Comparison of ENCODE assay signal across 8 cellular contexts in the genomic region with DNA sequence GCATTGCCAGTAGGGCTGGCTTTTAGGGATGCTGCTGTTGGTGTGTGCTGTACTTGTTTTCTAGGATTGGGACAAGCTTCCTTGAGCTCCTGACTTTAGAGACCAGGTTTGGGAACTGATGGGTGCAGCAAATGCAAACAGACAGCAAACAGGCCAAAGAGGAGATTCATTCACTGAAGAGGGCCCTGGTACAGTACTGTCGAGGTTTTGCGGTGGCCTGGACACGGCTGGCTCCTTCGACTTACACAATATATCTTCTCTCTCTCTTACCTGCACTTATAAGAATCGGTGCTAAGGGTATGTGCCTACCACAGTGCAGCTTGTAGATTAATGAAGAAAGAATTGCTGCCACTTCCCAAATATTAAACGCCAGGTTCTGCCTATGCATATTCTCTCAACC.
DNase-seq lines count a peak whose midpoint lies in the region; ATAC-seq and TF ChIP-seq lines count a peak whose summit lies in the region.

No MANE protein-coding gene starts in this region.

- no peak for TF ChIP-seq CTCF in GM12865 (IDR thresholded peaks at IDR 0.05; ENCODE audit: insufficient read depth, low read depth, low read length, missing control alignments)
- TF ChIP-seq CTCF in WERI-Rb-1 (IDR thresholded peaks at IDR 0.05; ENCODE audit: low read depth, low read length) = no peak
- no peak for TF ChIP-seq CTCF in foreskin fibroblast (IDR thresholded peaks at IDR 0.05; ENCODE audit: low read depth, low read length)
- TF ChIP-seq CTCF in retinal pigment epithelial cell (conservative IDR thresholded peaks at IDR 0.05; ENCODE audit: low read depth, low read length) = no peak

- DNase-seq in GM12865 (ENCODE audit: low read depth) = no peak
- DNase-seq in WERI-Rb-1 = no peak
- DNase-seq in foreskin fibroblast = no peak
- no peak for DNase-seq in retinal pigment epithelial cell (ENCODE audit: low read depth)
- DNase-seq in effector CD4-positive, alpha-beta T cell = no peak
- DNase-seq in KBM-7 = no peak

- H3K27me3 ChIP-seq in WERI-Rb-1 (ENCODE audit: insufficient read depth, low read depth, severe bottlenecking) = no peaks in the 10 kb centered on the region

- H3K4me3 ChIP-seq in GM12865 (ENCODE audit: low read depth, low read length) = peak overlapping the region; percentile 87
- H3K4me3 ChIP-seq in WERI-Rb-1 (ENCODE audit: low read depth, low read length) = peak overlapping the region; percentile 96
- H3K4me3 ChIP-seq in foreskin fibroblast (ENCODE audit: low read depth in 1 of 2, low read length in 2 of 2) = peak overlapping the region; percentile 93 to 96
- peak overlapping the region; percentile 77 for H3K4me3 ChIP-seq in retinal pigment epithelial cell (ENCODE audit: low read length)

- H3K27ac ChIP-seq in WERI-Rb-1 = peak overlapping the region; percentile 79

- H3K36me3 ChIP-seq in WERI-Rb-1 = no peaks in the 10 kb centered on the region; the same call in 1 of the 2 replicates

- in situ Hi-C loops in KBM-7 (cut with MboI; ENCODE audit: low pct_unique_long_range_greater_than_20kb, low sequenced_read_pairs) = no loop called here

- H3K9me3 ChIP-seq in WERI-Rb-1 (ENCODE audit: severe bottlenecking) = no peaks in the 10 kb centered on the region

- ATAC-seq in GM21717 (IDR thresholded peaks at IDR 0.05; ENCODE audit: unreplicated experiment) = no peak
- ATAC-seq in HG02852 (IDR thresholded peaks at IDR 0.05; ENCODE audit: unreplicated experiment) = no peak
